In genomic region chr9:93096131-93096802, GRCh38 we compare ENCODE assay signal across 1 cellular context.
A peak's percentile ranks its signal among the peaks of the same experiment; 100 is the strongest.
TF ChIP-seq lines count a peak whose summit lies in the region.

Gene CARD19 (plus strand): TSS chr9:93096217. CDS start chr9:93096346, 129 bp downstream.

TF ChIP-seq in SK-N-SH, 30 proteins besides CTCF, POLR2A, EP300 and RAD21 (continued from another document):
- TF ChIP-seq MXI1 (IDR thresholded peaks at IDR 0.05; ENCODE audit: low read depth, low read length) = peak; percentile 28; the same call in 1 of the 2 replicates
- TF ChIP-seq NFIC (IDR thresholded peaks at IDR 0.05; ENCODE audit: borderline replicate concordance) = no peak
